Comparison of ENCODE assay signal across 26 cellular contexts in the genomic region with DNA sequence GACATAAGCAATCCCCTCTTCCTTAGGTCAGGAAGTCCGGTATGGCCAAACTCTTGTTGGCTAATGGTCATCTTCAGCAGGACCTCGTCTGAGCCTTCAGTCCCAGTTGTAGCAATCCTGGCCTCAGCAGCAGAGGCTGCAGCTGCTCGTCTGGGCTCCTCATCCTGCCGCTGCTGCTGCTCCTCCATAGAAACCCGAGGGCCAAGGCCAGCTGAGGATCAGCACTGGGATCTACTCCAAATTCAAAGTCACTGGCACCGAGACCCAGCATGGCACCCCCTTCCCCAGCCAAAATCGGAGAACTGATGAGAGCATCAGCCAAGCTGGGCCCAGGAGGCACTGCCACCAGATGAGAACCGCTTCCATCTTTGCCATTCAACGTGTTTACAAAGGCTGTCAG. TPM values are rescaled to one million over a fixed set of nuclear protein-coding genes. Genes with fewer than 3 reads are reported as not detected.
DNase-seq lines count a peak whose midpoint lies in the region; TF ChIP-seq lines count a peak whose summit lies in the region.
"Had no signal": no experiment of that assay in that cellular context is flagged by ENCODE, and none has a peak within 500 bp of the region (broad histone marks: within the 10 kb centered on the region; RNA-seq: fewer than 3 reads in every experiment).

No MANE protein-coding gene starts in this region.

- no TSS peak for BruUV-seq in A673 (replicated peaks; lab: Mats Ljungman, UMichigan)

- H3K4me3 ChIP-seq in A673 (ENCODE audit: low read depth, low read length, poor library complexity, severe bottlenecking) (no peak overlapping the region), spleen (no peak overlapping the region)
- H3K4me3 ChIP-seq: A549, BLaER1 had no signal

- DNase-seq in A673 (ENCODE audit: low spot score) (no peak), NCI-H446 treated with DMSO at 0.1 percent for 48 hours (lab: John Stamatoyannopoulos, UW) (peak; percentile 65), spleen (peak; percentile 51)
- DNase-seq in activated T-cell treated with anti-CD3 and anti-CD28 coated beads, Interleukin-2, amount 50 U/mL, for 1 hour = no peak
- DNase-seq in stimulated activated CD4-positive, alpha-beta T cell treated with anti-CD3 and anti-CD28 coated beads, Interleukin-4, amount 100 ng/mL, for 4 hours = no peak
- DNase-seq: ACHN; BE2C; C1 segment of cervical spinal cord; CD4-positive, alpha-beta memory T cell; CD4-positive, CD25-positive, alpha-beta regulatory T cell; CD8-positive, alpha-beta memory T cell; COR-L47; DMS 273 treated with DMSO at 0.1 percent for 48 hours; DMS153; DMS53; DMS79; DND-41; EL; GDM1 had no signal

- H3K9me3 ChIP-seq in A673 (ENCODE audit: low read depth, low read length, poor library complexity, severe bottlenecking) (no peaks in the 10 kb centered on the region), spleen (no peaks in the 10 kb centered on the region)
- H3K9me3 ChIP-seq: A549, BE2C, BLaER1 had no signal

- no peak for TF ChIP-seq POLR2A in spleen (IDR thresholded peaks at IDR 0.05)

- CTCF ChIA-PET in A673 (lab: Charles Lee) = interaction anchor here (0.6 kb wide), 1 partner anchor 178 kb away, joined by 3 read pairs; no protein-coding TSS in a partner anchor

- POLR2A ChIA-PET in A673 (lab: Charles Lee; ENCODE audit: low non-redundant PET) = no interaction called here

- WGBS in spleen, 5 donors = 86 to 91% (median 91%) methylated on average over 5 to 9 of the region's 9 CpGs

- no peaks in the 10 kb centered on the region for H3K36me3 ChIP-seq in A673 (ENCODE audit: insufficient read depth, low read length, poor library complexity, severe bottlenecking)
- H3K36me3 ChIP-seq in spleen = no peaks in the 10 kb centered on the region
- H3K36me3 ChIP-seq: BE2C, BLaER1 had no signal

- intact Hi-C loops in A673 (cut with micrococcal nuclease; ENCODE audit: unreplicated experiment) = loop anchor here (5.0 kb wide), 1 partner anchor 64 kb away; no protein-coding TSS in a partner anchor
- intact Hi-C loops in spleen (cut with DNase I; ENCODE audit: low total_unique reads) = no loop called here

- no peak for TF ChIP-seq CTCF in A673 (conservative IDR thresholded peaks at IDR 0.05; ENCODE audit: low read depth, low read length)
- no peak for TF ChIP-seq CTCF in spleen (IDR thresholded peaks at IDR 0.05 in 8 of 11, conservative IDR thresholded peaks at IDR 0.05 in 3 of 11)

- H3K27ac ChIP-seq in A673 (ENCODE audit: low read depth, low read length, poor library complexity, severe bottlenecking) (peak overlapping the region; percentile 86), spleen (no peak overlapping the region)
- H3K27ac ChIP-seq: 22Rv1, A549, BLaER1 had no signal

- H3K27me3 ChIP-seq in A673 (replicated peaks; ENCODE audit: insufficient read depth, low read depth, low read length, poor library complexity) = no peaks in the 10 kb centered on the region
- H3K27me3 ChIP-seq in spleen (replicated peaks in 1 of 7) = no peaks in the 10 kb centered on the region
- H3K27me3 ChIP-seq: BE2C, BLaER1 had no signal

- H3K4me1 ChIP-seq in A673 (ENCODE audit: insufficient read depth, low read length, poor library complexity, severe bottlenecking) (peaks cover 40% of the 10 kb centered on the region), spleen (no peaks in the 10 kb centered on the region)
- H3K4me1 ChIP-seq: A549, BE2C had no signal

RNA-seq across cellular contexts. Expression of a gene that starts 6.3 kb away (rescaled TPM):
- not detected in 2 replicates for total RNA-seq in A673 (2021)
- total RNA-seq in spleen = under 1 TPM in 3 of 7 donors, not detected in 4; 0.46 to 0.94 (median 0.70) TPM
- polyA plus RNA-seq in spleen = under 1 TPM; 0.13 to 0.24 (median 0.15) TPM
- total RNA-seq: A172; CD4-positive, alpha-beta memory T cell; CD4-positive, CD25-positive, alpha-beta regulatory T cell; CD8-positive, alpha-beta memory T cell; G401 had no signal
- polyA plus RNA-seq: A549; AG04450; CD14-positive monocyte; CD4-positive, alpha-beta memory T cell; CD4-positive, CD25-positive, alpha-beta regulatory T cell; CD8-positive, alpha-beta memory T cell had no signal

Comparison
In these comparisons a context has a peak if more than half of its experiments do, and no peak if none do; other contexts are left out.
1. DNase-seq: peak in NCI-H446 treated with DMSO at 0.1 percent for 48 hours (single experiment) and spleen (single experiment); none in A673 (single experiment), activated T-cell treated with anti-CD3 and anti-CD28 coated beads, Interleukin-2, amount 50 U/mL, for 1 hour (single experiment) and stimulated activated CD4-positive, alpha-beta T cell treated with anti-CD3 and anti-CD28 coated beads, Interleukin-4, amount 100 ng/mL, for 4 hours (0 of 2).